Comparison of ENCODE assay signal across 8 cellular contexts in the genomic region with DNA sequence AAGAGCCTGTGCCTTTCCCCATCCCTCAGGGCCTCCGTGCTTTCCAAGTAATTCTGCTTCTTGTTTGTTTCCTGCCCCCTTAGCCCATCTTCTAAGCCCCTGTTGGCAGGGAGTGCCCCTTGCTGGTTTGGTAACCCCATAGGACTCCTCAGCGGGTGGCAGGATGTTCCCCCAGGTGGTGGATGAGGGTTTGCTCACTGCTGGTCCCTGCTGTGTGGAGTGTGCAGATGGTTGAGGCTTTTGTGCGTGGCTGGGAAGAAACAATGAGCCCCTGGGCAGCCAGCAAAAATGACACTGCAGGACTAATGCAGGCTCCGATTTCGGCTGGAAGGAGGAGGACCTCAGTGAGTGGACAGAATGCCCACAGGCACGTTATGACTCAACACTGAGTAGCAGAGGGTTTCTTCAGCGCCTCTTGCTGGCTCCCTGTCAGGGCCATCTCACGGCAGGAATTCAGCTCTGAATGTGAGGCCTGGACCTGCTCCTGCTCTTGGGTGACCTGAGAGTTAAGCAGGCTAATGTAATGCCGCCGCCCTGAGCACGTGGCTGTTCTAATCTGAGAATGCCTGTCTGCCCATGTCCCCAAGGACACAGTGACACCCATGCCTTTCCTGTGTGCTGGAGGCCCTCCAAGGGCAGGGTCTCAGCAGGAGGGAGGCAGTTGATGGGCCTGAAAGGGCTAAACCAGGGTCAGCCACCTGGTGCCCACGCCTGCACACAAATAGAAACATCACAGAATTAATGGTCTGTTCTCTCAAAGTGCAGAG. TPM values are rescaled to one million over a fixed set of nuclear protein-coding genes. Genes with fewer than 3 reads are reported as not detected.
DNase-seq lines count a peak whose midpoint lies in the region; ATAC-seq and TF ChIP-seq lines count a peak whose summit lies in the region.

No MANE protein-coding gene starts in this region.

- H4K20me1 ChIP-seq in hepatocyte (ENCODE audit: insufficient read depth, poor library complexity, severe bottlenecking) = peaks cover 50% of the 10 kb centered on the region

- intact Hi-C loops in adrenal gland (cut with DNase I) = no loop called here

- H3K27ac ChIP-seq in adrenal gland (peak overlapping the region; percentile 45 to 93 (median 87)), hepatocyte (peak overlapping the region; percentile 71), thoracic aorta (peak overlapping the region; percentile 76 to 77)

- peak; percentile 67 for ATAC-seq in thoracic aorta (ENCODE audit: insufficient number of reproducible peaks, low FRiP score, low read depth)
- no peak for ATAC-seq in HG02588 (IDR thresholded peaks at IDR 0.05; ENCODE audit: unreplicated experiment)

- H3K79me2 ChIP-seq in hepatocyte = peaks cover 78% of the 10 kb centered on the region

- peak; percentile 65 for DNase-seq in 8988T
- peak; percentile 86 for DNase-seq in HK-2 (ENCODE audit: unreplicated experiment)
- DNase-seq in adrenal gland = peak; percentile 83 to 98 (median 96)
- DNase-seq in hepatocyte (ENCODE audit: low spot score) = peak; percentile 76
- DNase-seq in thoracic aorta (ENCODE audit: low spot score) = peak; percentile 71
- DNase-seq in activated T-cell treated with anti-CD3 and anti-CD28 coated beads, Interleukin-2, amount 50 U/mL, for 48 hours = no peak
- no peak for DNase-seq in DMS114 treated with DMSO at 0.1 percent for 48 hours (lab: John Stamatoyannopoulos, UW; ENCODE audit: unreplicated experiment)

- peak in 1 of 2 donors; percentile 82 for TF ChIP-seq POLR2A in adrenal gland (IDR thresholded peaks at IDR 0.05)

- H3K9me3 ChIP-seq in adrenal gland (replicated peaks in 1 of 3) = no peaks in the 10 kb centered on the region
- no peaks in the 10 kb centered on the region for H3K9me3 ChIP-seq in hepatocyte (ENCODE audit: low read depth)
- no peaks in the 10 kb centered on the region for H3K9me3 ChIP-seq in thoracic aorta

- H2AFZ ChIP-seq in hepatocyte = no peak overlapping the region

- H3K4me2 ChIP-seq in hepatocyte = peak overlapping the region; percentile 65

- 24 to 38% (median 31%) methylated on average over 9 to 12 of the region's 12 CpGs for WGBS in adrenal gland, 4 donors
- WGBS in hepatocyte (ENCODE audit: low lambda C conversion rate, missing lambda C conversion rate) = 27% methylated on average over 12 of the region's 12 CpGs

- H3K36me3 ChIP-seq in adrenal gland (replicated peaks in 1 of 2) (peaks cover 0 to 31% of the 10 kb centered on the region in 2 donors), hepatocyte (replicated peaks; ENCODE audit: insufficient read depth, low read depth) (peaks cover 4% of the 10 kb centered on the region), thoracic aorta (peaks cover 31% of the 10 kb centered on the region)

- no peaks in the 10 kb centered on the region for H3K27me3 ChIP-seq in adrenal gland
- H3K27me3 ChIP-seq in hepatocyte = no peaks in the 10 kb centered on the region
- no peaks in the 10 kb centered on the region for H3K27me3 ChIP-seq in thoracic aorta (replicated peaks; ENCODE audit: insufficient read depth)

- H3K4me1 ChIP-seq in adrenal gland (replicated peaks in 1 of 2) (peaks cover 19 to 60% of the 10 kb centered on the region in 2 donors), hepatocyte (ENCODE audit: insufficient read depth) (peaks cover 35% of the 10 kb centered on the region), thoracic aorta (ENCODE audit: control insufficient read depth in 1 of 2, low read depth in 2 of 2) (peaks cover 39 to 77% of the 10 kb centered on the region in 2 donors)

- no peaks in the 10 kb centered on the region for H3K9me2 ChIP-seq in hepatocyte (replicated peaks; ENCODE audit: insufficient read depth)

- TF ChIP-seq CTCF in adrenal gland (IDR thresholded peaks at IDR 0.05) (peak in 1 of 6 experiments; percentile 15), hepatocyte (IDR thresholded peaks at IDR 0.05; ENCODE audit: poor library complexity) (no peak), thoracic aorta (IDR thresholded peaks at IDR 0.05) (no peak)

- H3K4me3 ChIP-seq in adrenal gland (no peak overlapping the region), hepatocyte (no peak overlapping the region), thoracic aorta (peak overlapping the region; percentile 38)

RNA-seq across cellular contexts. Expression of gene BAG3, which starts 16.6 kb away (rescaled TPM):
- total RNA-seq in adrenal gland (10 to 100 TPM; 25.6 to 49.3 (median 33.7) TPM), hepatocyte (13.9 and 18.2 TPM in 2 replicates), thoracic aorta (10 to 100 TPM; 48.9 to 87.6 TPM)
- polyA plus RNA-seq in adrenal gland (10 to 100 TPM; 13.5 to 48.0 (median 15.0) TPM), hepatocyte (57.2 and 67.1 TPM in 2 replicates)

RNA-seq across cellular contexts. Expression of gene INPP5F, which starts 58.1 kb away (rescaled TPM):
- 10 to 100 TPM in 4 of 8 donors, 1 to 10 TPM in 4; 5.1 to 19.3 (median 9.9) TPM for total RNA-seq in adrenal gland
- polyA plus RNA-seq in adrenal gland = 10 to 100 TPM in 2 of 3 donors, 1 to 10 TPM in 1; 7.0 to 26.4 (median 10.1) TPM
- 42.6 and 44.4 TPM in 2 replicates for total RNA-seq in hepatocyte
- polyA plus RNA-seq in hepatocyte = 9.9 and 17.2 TPM in 2 replicates
- total RNA-seq in thoracic aorta = 10 to 100 TPM; 17.1 to 23.7 TPM

Comparison
In these comparisons a context has a peak if more than half of its experiments do, and no peak if none do; other contexts are left out.
1. DNase-seq: peak in 8988T (single experiment), HK-2 (single experiment), adrenal gland (7 of 7), hepatocyte (single experiment) and thoracic aorta (single experiment); none in activated T-cell treated with anti-CD3 and anti-CD28 coated beads, Interleukin-2, amount 50 U/mL, for 48 hours (0 of 2) and DMS114 treated with DMSO at 0.1 percent for 48 hours (single experiment).
2. Peak in every context shown above with its lines, with median percentiles within 50 percentile points of each other: H3K27ac ChIP-seq.